ENCODE assay signal across 1 cellular context in the genomic region with DNA sequence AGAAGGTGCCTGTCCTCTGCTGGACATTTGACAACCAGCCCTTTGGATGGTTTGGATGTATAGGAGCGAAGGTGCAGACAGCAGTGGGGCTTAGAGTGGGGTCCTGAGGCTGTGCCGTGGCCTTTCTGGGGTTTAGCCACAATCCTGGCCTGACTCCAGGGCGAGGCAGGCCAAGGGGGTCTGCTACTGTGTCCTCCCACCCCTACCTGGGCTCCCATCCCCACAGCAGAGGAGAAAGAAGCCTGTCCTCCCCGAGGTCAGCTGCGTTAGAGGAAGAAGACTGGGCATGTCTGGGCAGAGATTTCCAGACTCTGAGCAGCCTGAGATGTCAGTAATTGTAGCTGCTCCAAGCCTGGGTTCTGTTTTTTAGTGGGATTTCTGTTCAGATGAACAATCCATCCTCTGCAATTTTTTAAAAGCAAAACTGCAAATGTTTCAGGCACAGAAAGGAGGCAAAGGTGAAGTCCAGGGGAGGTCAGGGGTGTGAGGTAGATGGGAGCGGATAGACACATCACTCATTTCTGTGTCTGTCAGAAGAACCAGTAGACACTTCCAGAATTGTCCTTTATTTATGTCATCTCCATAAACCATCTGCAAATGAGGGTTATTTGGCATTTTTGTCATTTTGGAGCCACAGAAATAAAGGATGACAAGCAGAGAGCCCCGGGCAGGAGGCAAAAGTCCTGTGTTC.
TF ChIP-seq lines count a peak whose summit lies in the region.

No MANE protein-coding gene starts in this region.

TF ChIP-seq in HepG2, 621 proteins besides CTCF, POLR2A, EP300 and RAD21 (continued from another document and continues in another):
- TF ChIP-seq DDIT3 (CRISPR knock-in tag; IDR thresholded peaks at IDR 0.05): no peak
- no peak for TF ChIP-seq ISX (CRISPR knock-in tag; conservative IDR thresholded peaks at IDR 0.05)
- TF ChIP-seq ZNF484 (CRISPR knock-in tag; IDR thresholded peaks at IDR 0.05; ENCODE audit: borderline replicate concordance, low read depth): no peak
- no peak for TF ChIP-seq NAIF1 (CRISPR knock-in tag; IDR thresholded peaks at IDR 0.05; ENCODE audit: borderline replicate concordance)
- TF ChIP-seq ZNF101 (CRISPR knock-in tag; IDR thresholded peaks at IDR 0.05; ENCODE audit: borderline replicate concordance, low read depth): peak; percentile 18
- TF ChIP-seq ZNF589 (CRISPR knock-in tag; conservative IDR thresholded peaks at IDR 0.05): no peak
- no peak for TF ChIP-seq ZNF460 (CRISPR knock-in tag; IDR thresholded peaks at IDR 0.05; ENCODE audit: borderline replicate concordance)
- no peak for TF ChIP-seq ISL2 (CRISPR knock-in tag; IDR thresholded peaks at IDR 0.05)
- TF ChIP-seq RFX3 (CRISPR knock-in tag; IDR thresholded peaks at IDR 0.05): no peak
- no peak for TF ChIP-seq ZNF569 (CRISPR knock-in tag; IDR thresholded peaks at IDR 0.05; ENCODE audit: borderline replicate concordance)
- no peak for TF ChIP-seq SNAPC2 (CRISPR knock-in tag; IDR thresholded peaks at IDR 0.05)
- TF ChIP-seq RNF2 (conservative IDR thresholded peaks at IDR 0.05; ENCODE audit: low read depth): no peak
- TF ChIP-seq RCOR2 (CRISPR knock-in tag; IDR thresholded peaks at IDR 0.05): no peak
- no peak for TF ChIP-seq MXI1 (IDR thresholded peaks at IDR 0.05; ENCODE audit: borderline replicate concordance, low read depth, low read length)
- TF ChIP-seq ZBTB33 (CRISPR knock-in tag; IDR thresholded peaks at IDR 0.05): no peak
- no peak for TF ChIP-seq CBFB (CRISPR knock-in tag; IDR thresholded peaks at IDR 0.05)
- TF ChIP-seq MZF1 (CRISPR knock-in tag; IDR thresholded peaks at IDR 0.05; ENCODE audit: borderline replicate concordance): no peak
- TF ChIP-seq ZNF17 (CRISPR knock-in tag; IDR thresholded peaks at IDR 0.05): no peak
- TF ChIP-seq STAG1 (CRISPR knock-in tag; IDR thresholded peaks at IDR 0.05): 0 out of 2 replicates have a peak, but pooled peaks have one; percentile 13
- no peak for TF ChIP-seq SOX6 (IDR thresholded peaks at IDR 0.05)
- TF ChIP-seq SOX6 (CRISPR knock-in tag; IDR thresholded peaks at IDR 0.05): no peak
- TF ChIP-seq EED (CRISPR knock-in tag; IDR thresholded peaks at IDR 0.05): 0 out of 2 replicates have a peak, but pooled peaks have one; percentile 44
- no peak for TF ChIP-seq ZFP90 (CRISPR knock-in tag; IDR thresholded peaks at IDR 0.05; ENCODE audit: borderline replicate concordance)
- TF ChIP-seq ZNF576 (CRISPR knock-in tag; IDR thresholded peaks at IDR 0.05): no peak
- TF ChIP-seq GLI4 (CRISPR knock-in tag; IDR thresholded peaks at IDR 0.05; ENCODE audit: borderline replicate concordance): no peak
- TF ChIP-seq HINFP (CRISPR knock-in tag; IDR thresholded peaks at IDR 0.05; ENCODE audit: low read depth): no peak; the same call in 1 of the 2 replicates
- TF ChIP-seq ZNF567 (CRISPR knock-in tag; IDR thresholded peaks at IDR 0.05; ENCODE audit: borderline replicate concordance): no peak
- TF ChIP-seq ZNF577 (CRISPR knock-in tag; IDR thresholded peaks at IDR 0.05; ENCODE audit: borderline replicate concordance, low read depth): no peak
- 0 out of 2 replicates have a peak, but pooled peaks have one; percentile 27 for TF ChIP-seq ZNF383 (CRISPR knock-in tag; IDR thresholded peaks at IDR 0.05; ENCODE audit: borderline replicate concordance)
- no peak for TF ChIP-seq ZNF234 (CRISPR knock-in tag; conservative IDR thresholded peaks at IDR 0.05)
- TF ChIP-seq RBM39 (IDR thresholded peaks at IDR 0.05; ENCODE audit: low read depth, low read length, poor library complexity, severe bottlenecking): no peak
- 0 out of 2 replicates have a peak, but pooled peaks have one; percentile 24 for TF ChIP-seq SIN3A (IDR thresholded peaks at IDR 0.05; ENCODE audit: borderline replicate concordance, low read depth, low read length)
- no peak for TF ChIP-seq ZFX (CRISPR knock-in tag; IDR thresholded peaks at IDR 0.05; ENCODE audit: low read depth)
- peak; percentile 23; the same call in 1 of the 2 replicates for TF ChIP-seq JUN (CRISPR knock-in tag; IDR thresholded peaks at IDR 0.05)
- TF ChIP-seq NFATC3 (CRISPR knock-in tag; IDR thresholded peaks at IDR 0.05): 0 out of 2 replicates have a peak, but pooled peaks have one; percentile 34
- TF ChIP-seq MED13 (CRISPR knock-in tag; IDR thresholded peaks at IDR 0.05): no peak
- TF ChIP-seq ARNTL (CRISPR knock-in tag; IDR thresholded peaks at IDR 0.05): no peak
- no peak; the same call in 1 of the 2 replicates for TF ChIP-seq WIZ (CRISPR knock-in tag; IDR thresholded peaks at IDR 0.05)
- TF ChIP-seq SOX5 (CRISPR knock-in tag; IDR thresholded peaks at IDR 0.05; ENCODE audit: borderline replicate concordance): no peak
- no peak for TF ChIP-seq NBN (conservative IDR thresholded peaks at IDR 0.05)
- TF ChIP-seq ZNF549 (CRISPR knock-in tag; IDR thresholded peaks at IDR 0.05): no peak
- TF ChIP-seq, protein P1, sequence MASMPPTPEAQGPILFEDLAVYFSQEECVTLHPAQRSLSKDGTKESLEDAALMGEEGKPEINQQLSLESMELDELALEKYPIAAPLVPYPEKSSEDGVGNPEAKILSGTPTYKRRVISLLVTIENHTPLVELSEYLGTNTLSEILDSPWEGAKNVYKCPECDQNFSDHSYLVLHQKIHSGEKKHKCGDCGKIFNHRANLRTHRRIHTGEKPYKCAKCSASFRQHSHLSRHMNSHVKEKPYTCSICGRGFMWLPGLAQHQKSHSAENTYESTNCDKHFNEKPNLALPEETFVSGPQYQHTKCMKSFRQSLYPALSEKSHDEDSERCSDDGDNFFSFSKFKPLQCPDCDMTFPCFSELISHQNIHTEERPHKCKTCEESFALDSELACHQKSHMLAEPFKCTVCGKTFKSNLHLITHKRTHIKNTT (CRISPR knock-in tag; IDR thresholded peaks at IDR 0.05): no peak
- peak; percentile 46; the same call in 1 of the 2 replicates for TF ChIP-seq NR0B2 (CRISPR knock-in tag; IDR thresholded peaks at IDR 0.05)
- no peak for TF ChIP-seq SALL2 (CRISPR knock-in tag; IDR thresholded peaks at IDR 0.05)
- TF ChIP-seq NFKB2 (CRISPR knock-in tag; IDR thresholded peaks at IDR 0.05; ENCODE audit: borderline replicate concordance): peak; percentile 80; the same call in 1 of the 2 replicates
- TF ChIP-seq HDAC6 (IDR thresholded peaks at IDR 0.05; ENCODE audit: low read depth, low read length): no peak
- no peak for TF ChIP-seq PREB (CRISPR knock-in tag; IDR thresholded peaks at IDR 0.05)
- no peak for TF ChIP-seq ZNF205 (CRISPR knock-in tag; IDR thresholded peaks at IDR 0.05)
- no peak for TF ChIP-seq SP2 (CRISPR knock-in tag; IDR thresholded peaks at IDR 0.05)
- no peak for TF ChIP-seq DNMT1 (CRISPR knock-in tag; IDR thresholded peaks at IDR 0.05)
- no peak for TF ChIP-seq ZNF124 (CRISPR knock-in tag; IDR thresholded peaks at IDR 0.05)
- TF ChIP-seq ZNF660 (CRISPR knock-in tag; IDR thresholded peaks at IDR 0.05; ENCODE audit: borderline replicate concordance, low read depth): no peak
- no peak for TF ChIP-seq GRHL1 (CRISPR knock-in tag; conservative IDR thresholded peaks at IDR 0.05)
- TF ChIP-seq NFIB (CRISPR knock-in tag; IDR thresholded peaks at IDR 0.05; ENCODE audit: borderline replicate concordance): no peak
- no peak for TF ChIP-seq ZNF343 (CRISPR knock-in tag; IDR thresholded peaks at IDR 0.05)
- TF ChIP-seq ATF5 (CRISPR knock-in tag; IDR thresholded peaks at IDR 0.05; ENCODE audit: low read depth): no peak
